Comparison of ENCODE assay signal across 8 cellular contexts in genomic region chr13:91052873-91053272, GRCh38.
"Had no signal": no experiment of that assay in that cellular context is flagged by ENCODE, and none has a peak within 500 bp of the region (broad histone marks: within the 10 kb centered on the region; RNA-seq: fewer than 3 reads in every experiment).

No MANE protein-coding gene starts in this region.

- H3K4me3 Mint-ChIP-seq: GM23338, H9 had no signal

- H3K4me3 ChIP-seq: GM23338 had no signal

- DNase-seq: H9, HCEC 1CT, IMR-90, KBM-7 had no signal

- H2AFZ ChIP-seq: GM23338 had no signal

- H3K27ac Mint-ChIP-seq: GM23338 had no signal

- FAIRE-seq: H1, H54, HTR-8/SVneo had no signal

- ATAC-seq: GM23338 had no signal

- H3K4me2 ChIP-seq: GM23338 had no signal
